Comparison of ENCODE assay signal across 11 cellular contexts in genomic region chr1:116557323-116557878, GRCh38. TPM values are rescaled to one million over a fixed set of nuclear protein-coding genes. Genes with fewer than 3 reads are reported as not detected.
DNase-seq lines count a peak whose midpoint lies in the region; ATAC-seq and TF ChIP-seq lines count a peak whose summit lies in the region.
"Had no signal": no experiment of that assay in that cellular context is flagged by ENCODE, and none has a peak within 500 bp of the region (broad histone marks: within the 10 kb centered on the region; RNA-seq: fewer than 3 reads in every experiment).

No MANE protein-coding gene starts in this region.

- no peak overlapping the region for H3K4me3 Mint-ChIP-seq in activated CD8-positive, alpha-beta T cell treated with anti-CD3 and anti-CD28 coated beads for 36 hours
- H3K4me3 Mint-ChIP-seq: nephron progenitor cell had no signal

- H3K27me3 Mint-ChIP-seq in activated CD8-positive, alpha-beta T cell treated with anti-CD3 and anti-CD28 coated beads for 36 hours = no peaks in the 10 kb centered on the region

- no peak overlapping the region for H3K23ac ChIP-seq in mesenchymal stem cell (ENCODE audit: low read length in 2 of 2)

- H3K4me1 Mint-ChIP-seq in activated CD8-positive, alpha-beta T cell treated with anti-CD3 and anti-CD28 coated beads for 36 hours (ENCODE audit: low read depth) = peaks cover 70% of the 10 kb centered on the region

- H4K91ac ChIP-seq in mesenchymal stem cell (ENCODE audit: low read length) = no peak overlapping the region

- peaks cover 22% of the 10 kb centered on the region for H3K79me1 ChIP-seq in mesenchymal stem cell (replicated peaks; ENCODE audit: low read length, poor library complexity, severe bottlenecking)

- peaks cover 9% of the 10 kb centered on the region for H3K4me1 ChIP-seq in mesenchymal stem cell (ENCODE audit: control insufficient read depth, insufficient read depth, low read depth, low read length)

- ATAC-seq in activated CD8-positive, alpha-beta T cell treated with anti-CD3 and anti-CD28 coated beads for 36 hours = no peak
- ATAC-seq in GM18517 (IDR thresholded peaks at IDR 0.05; ENCODE audit: unreplicated experiment) = no peak

- POLR2A ChIA-PET in activated CD8-positive, alpha-beta T cell treated with anti-CD3 and anti-CD28 coated beads for 36 hours (lab: Charles Lee) = interaction anchor here (1.0 to 2.5 kb wide), 5 partner anchors 9 to 54 kb away, joined by 3 to 11 read pairs (median 4); no protein-coding TSS in a partner anchor

- no peak overlapping the region for H2AFZ ChIP-seq in mesenchymal stem cell (ENCODE audit: low read depth, low read length)

- H2BK15ac ChIP-seq in mesenchymal stem cell (ENCODE audit: low read depth, poor library complexity, severe bottlenecking) = no peak overlapping the region

- H3K14ac ChIP-seq in mesenchymal stem cell (ENCODE audit: low read length in 2 of 2) = no peak overlapping the region

- peak overlapping the region; percentile 78 for H3K9ac ChIP-seq in mesenchymal stem cell (ENCODE audit: low read length)

- H3K27me3 ChIP-seq in mesenchymal stem cell (ENCODE audit: control insufficient read depth in 1 of 2, insufficient read depth in 1 of 2, low read length in 2 of 2) = no peaks in the 10 kb centered on the region

- WGBS in mesenchymal stem cell = 97% methylated on average over 4 of the region's 4 CpGs

- H3K36me3 ChIP-seq in mesenchymal stem cell (ENCODE audit: control insufficient read depth in 1 of 2, insufficient read depth in 2 of 2, low read depth in 1 of 2, low read length in 2 of 2) = no peaks in the 10 kb centered on the region

- intact Hi-C loops in activated CD8-positive, alpha-beta T cell treated with anti-CD3 and anti-CD28 coated beads for 36 hours (cut with micrococcal nuclease) = loop anchor here (5.0 kb wide), 1 partner anchor 50 kb away; no protein-coding TSS in a partner anchor

- H3K18ac ChIP-seq in mesenchymal stem cell (ENCODE audit: low read depth in 1 of 2, low read length in 2 of 2) = no peak overlapping the region

- peak overlapping the region; percentile 92 for H3K27ac Mint-ChIP-seq in activated CD8-positive, alpha-beta T cell treated with anti-CD3 and anti-CD28 coated beads for 36 hours
- H3K27ac Mint-ChIP-seq: nephron progenitor cell had no signal

- TF ChIP-seq CTCF in C4-2B (conservative IDR thresholded peaks at IDR 0.05) = no peak
- TF ChIP-seq CTCF in activated CD8-positive, alpha-beta T cell treated with anti-CD3 and anti-CD28 coated beads for 36 hours (IDR thresholded peaks at IDR 0.05) = no peak

- no peak overlapping the region for H3K4ac ChIP-seq in mesenchymal stem cell (ENCODE audit: low read depth in 1 of 2, low read length in 2 of 2)

- peaks cover 12% of the 10 kb centered on the region for H3K36me3 Mint-ChIP-seq in activated CD8-positive, alpha-beta T cell treated with anti-CD3 and anti-CD28 coated beads for 36 hours (ENCODE audit: low read depth)

- H3K9me3 ChIP-seq in mesenchymal stem cell (ENCODE audit: control insufficient read depth, low read length) = no peaks in the 10 kb centered on the region

- DNase-seq in activated CD8-positive, alpha-beta T cell treated with anti-CD3 and anti-CD28 coated beads for 36 hours = no peak
- DNase-seq in mesenchymal stem cell (no peak), globus pallidus (ENCODE audit: low spot score) (no peak), NCI-H1417 (lab: John Stamatoyannopoulos, UW) (no peak)
- DNase-seq: activated gamma-delta T cell, head of caudate nucleus, NCI-H1092 treated with DMSO at 0.1 percent for 48 hours, nephron progenitor cell had no signal

- H2BK5ac ChIP-seq in mesenchymal stem cell (ENCODE audit: low read depth, low read length, poor library complexity, severe bottlenecking) = no peak overlapping the region

- no peak overlapping the region for H2BK120ac ChIP-seq in mesenchymal stem cell (ENCODE audit: low read depth, low read length)

- H3K4me3 ChIP-seq in GM08714 (ENCODE audit: low read length) (peak overlapping the region; percentile 23; the same call in 1 of the 2 replicates), mesenchymal stem cell (ENCODE audit: insufficient read depth in 1 of 2, low read depth in 1 of 2, low read length in 2 of 2) (no peak overlapping the region)

- H3K9me3 Mint-ChIP-seq in activated CD8-positive, alpha-beta T cell treated with anti-CD3 and anti-CD28 coated beads for 36 hours = peaks cover under 1% of the 10 kb centered on the region

- H2BK12ac ChIP-seq in mesenchymal stem cell (ENCODE audit: low read length in 2 of 2) = no peak overlapping the region

- CTCF ChIA-PET in activated CD8-positive, alpha-beta T cell treated with anti-CD3 and anti-CD28 coated beads for 36 hours (lab: Charles Lee) = interaction anchor here (1.0 to 2.0 kb wide), 8 partner anchors 12 to 511 kb away, joined by 3 to 10 read pairs (median 4); no protein-coding TSS in a partner anchor

- no peak overlapping the region for H3K4me2 ChIP-seq in mesenchymal stem cell (ENCODE audit: low read length, poor library complexity, severe bottlenecking)

- H3K27ac ChIP-seq in C4-2B = peak overlapping the region; percentile 72; the same call in 1 of the 2 replicates
- no peak overlapping the region for H3K27ac ChIP-seq in mesenchymal stem cell (ENCODE audit: low read length, poor library complexity, severe bottlenecking)

- H2AK5ac ChIP-seq in mesenchymal stem cell (ENCODE audit: low read length, severe bottlenecking) = peak overlapping the region; percentile 32

- no peak overlapping the region for H4K8ac ChIP-seq in mesenchymal stem cell (ENCODE audit: low read length)

RNA-seq across cellular contexts. Expression of gene CD58, which starts 13.4 kb away (rescaled TPM):
- 10 to 100 TPM; 11.1 to 12.7 TPM for total RNA-seq in activated CD8-positive, alpha-beta T cell treated with anti-CD3 and anti-CD28 coated beads for 36 hours
- 10.5 TPM for polyA plus RNA-seq in mesenchymal stem cell (2013, experiment 1 of 2)
- polyA plus RNA-seq in mesenchymal stem cell (2013, experiment 2 of 2) = 10.6 TPM
